Comparison of ENCODE assay signal across 18 cellular contexts in genomic region chr5:116303810-116304209, GRCh38.
"Had no signal": no experiment of that assay in that cellular context is flagged by ENCODE, and none has a peak within 500 bp of the region (broad histone marks: within the 10 kb centered on the region; RNA-seq: fewer than 3 reads in every experiment).

No MANE protein-coding gene starts in this region.

- H3K4me3 ChIP-seq: lower lobe of right lung, skin epidermis, tibial nerve had no signal

- H3K27ac ChIP-seq: lower lobe of right lung, parathyroid adenoma, skin epidermis, tibial nerve had no signal

- H3K27me3 ChIP-seq: tibial nerve had no signal

- ATAC-seq: activated CD8-positive, alpha-beta memory T cell treated with anti-CD3 and anti-CD28 coated beads, Interleukin-2, amount 10 ng/mL, durations not matched to agents 7 days and 5 days; activated naive CD4-positive, alpha-beta T cell treated with anti-CD3 and anti-CD28 coated beads, Interleukin-2, amount 50 U/mL, for 72 hours; activated T-cell treated with anti-CD3 and anti-CD28 coated beads, Interleukin-2, amount 50 U/mL, for 4 hours; esophagus mucosa; lower lobe of right lung; T-helper 17 cell had no signal

- H2AFZ ChIP-seq: parathyroid adenoma had no signal

- H3K27me3 Mint-ChIP-seq: activated CD8-positive, alpha-beta memory T cell treated with anti-CD3 and anti-CD28 coated beads, Interleukin-2, amount 10 ng/mL, durations not matched to agents 7 days and 5 days; naive B cell; T-helper 17 cell had no signal

- H3K4me1 ChIP-seq: lower lobe of right lung, parathyroid adenoma, tibial nerve had no signal

- H3K4me1 Mint-ChIP-seq: activated CD8-positive, alpha-beta memory T cell treated with anti-CD3 and anti-CD28 coated beads, Interleukin-2, amount 10 ng/mL, durations not matched to agents 7 days and 5 days; naive B cell; T-helper 17 cell had no signal

- H3K79me2 ChIP-seq: parathyroid adenoma had no signal

- H3K4me3 Mint-ChIP-seq: activated CD8-positive, alpha-beta memory T cell treated with anti-CD3 and anti-CD28 coated beads, Interleukin-2, amount 10 ng/mL, durations not matched to agents 7 days and 5 days; activated T-cell treated with anti-CD3 and anti-CD28 coated beads, Interleukin-2, amount 50 U/mL, for 4 hours; endodermal cell; mesothelial cell of epicardium; naive B cell; T-helper 17 cell had no signal

- H3K27ac Mint-ChIP-seq: activated CD8-positive, alpha-beta memory T cell treated with anti-CD3 and anti-CD28 coated beads, Interleukin-2, amount 10 ng/mL, durations not matched to agents 7 days and 5 days; activated naive CD4-positive, alpha-beta T cell treated with anti-CD3 and anti-CD28 coated beads, Interleukin-2, amount 50 U/mL, for 72 hours; mesothelial cell of epicardium; T-helper 17 cell had no signal

- DNase-seq: activated CD4-positive, alpha-beta T cell treated with anti-CD3 and anti-CD28 coated beads, Interleukin-2, amount 50 U/mL, for 4 hours; activated CD8-positive, alpha-beta memory T cell treated with anti-CD3 and anti-CD28 coated beads, Interleukin-2, amount 10 ng/mL, durations not matched to agents 7 days and 5 days; activated effector memory CD4-positive, alpha-beta T cell treated with anti-CD3 and anti-CD28 coated beads, Interleukin-2, amount 50 U/mL, for 16 hours; activated T-cell treated with anti-CD3 and anti-CD28 coated beads, Interleukin-2, amount 50 U/mL, for 4 hours; cerebellar nuclear complex; dermis blood vessel endothelial cell; endodermal cell; hippocampal formation; kidney glomerular epithelial cell; lower lobe of right lung; naive B cell; T-helper 17 cell had no signal

- H3K9ac ChIP-seq: parathyroid adenoma had no signal
